16 cellular contexts compared by ENCODE assay signal in genomic region chr7:122013070-122013469, GRCh38.
A peak's percentile ranks its signal among the peaks of the same experiment; 100 is the strongest.
DNase-seq lines count a peak whose midpoint lies in the region; ATAC-seq and TF ChIP-seq lines count a peak whose summit lies in the region.
"Had no signal": no experiment of that assay in that cellular context is flagged by ENCODE, and none has a peak within 500 bp of the region (broad histone marks: within the 10 kb centered on the region; RNA-seq: fewer than 3 reads in every experiment).

No MANE protein-coding gene starts in this region.

- TF ChIP-seq EP300 in sigmoid colon (IDR thresholded peaks at IDR 0.05) = no peak

- peak; percentile 59 for ATAC-seq in GM18517 (IDR thresholded peaks at IDR 0.05; ENCODE audit: unreplicated experiment)
- ATAC-seq in HG02938 (IDR thresholded peaks at IDR 0.05; ENCODE audit: unreplicated experiment) = peak; percentile 46
- ATAC-seq in GM21737 (IDR thresholded peaks at IDR 0.05; ENCODE audit: unreplicated experiment) = no peak
- no peak for ATAC-seq in GM19035 (IDR thresholded peaks at IDR 0.05; ENCODE audit: unreplicated experiment)
- ATAC-seq: Panc1 had no signal

- intact Hi-C loops in sigmoid colon (cut with DNase I) = no loop called here

- no peak for TF ChIP-seq CTCF in sigmoid colon (IDR thresholded peaks at IDR 0.05)

- H3K4me3 ChIP-seq in sigmoid colon = no peak overlapping the region
- H3K4me3 ChIP-seq: cardiac muscle cell, left ventricle myocardium inferior had no signal

- no peaks in the 10 kb centered on the region for H3K27me3 ChIP-seq in sigmoid colon
- H3K27me3 ChIP-seq: cardiac muscle cell had no signal

- no peaks in the 10 kb centered on the region for H3K36me3 ChIP-seq in sigmoid colon
- H3K36me3 ChIP-seq: cardiac muscle cell, left ventricle myocardium inferior had no signal

- no peak overlapping the region for H3K27ac ChIP-seq in sigmoid colon
- H3K27ac ChIP-seq: C4-2B, cardiac muscle cell, left ventricle myocardium inferior, parathyroid adenoma had no signal

- peak; percentile 13 for DNase-seq in Daoy (ENCODE audit: low read depth)
- DNase-seq in RPMI7951 (ENCODE audit: low read depth) = peak; percentile 2
- no peak for DNase-seq in sigmoid colon
- no peak for DNase-seq in NCI-H1105 (lab: John Stamatoyannopoulos, UW)
- DNase-seq: effector CD8-positive, alpha-beta T cell; left ventricle myocardium inferior; NCI-H1930; NCI-H510A treated with DMSO at 0.1 percent for 48 hours had no signal

- 70 to 76% methylated on average over 2 of the region's 2 CpGs for whole genome bisulfite sequencing in sigmoid colon, 2 donors

- no peak for TF ChIP-seq POLR2A in sigmoid colon (IDR thresholded peaks at IDR 0.05)

- no peaks in the 10 kb centered on the region for H3K4me1 ChIP-seq in sigmoid colon
- H3K4me1 ChIP-seq: left ventricle myocardium inferior, parathyroid adenoma had no signal

- H3K9me3 ChIP-seq in sigmoid colon = no peaks in the 10 kb centered on the region
- H3K9me3 ChIP-seq: left ventricle myocardium inferior had no signal

Comparison
In these comparisons a context has a peak if more than half of its experiments do, and no peak if none do; other contexts are left out.
1. DNase-seq: peak in Daoy (single experiment) and RPMI7951 (single experiment); none in sigmoid colon (single experiment) and NCI-H1105 (single experiment).
2. ATAC-seq: peak in GM18517 (single experiment) and HG02938 (single experiment); none in GM21737 (single experiment) and GM19035 (single experiment).